8 cellular contexts compared by ENCODE assay signal in the genomic region with DNA sequence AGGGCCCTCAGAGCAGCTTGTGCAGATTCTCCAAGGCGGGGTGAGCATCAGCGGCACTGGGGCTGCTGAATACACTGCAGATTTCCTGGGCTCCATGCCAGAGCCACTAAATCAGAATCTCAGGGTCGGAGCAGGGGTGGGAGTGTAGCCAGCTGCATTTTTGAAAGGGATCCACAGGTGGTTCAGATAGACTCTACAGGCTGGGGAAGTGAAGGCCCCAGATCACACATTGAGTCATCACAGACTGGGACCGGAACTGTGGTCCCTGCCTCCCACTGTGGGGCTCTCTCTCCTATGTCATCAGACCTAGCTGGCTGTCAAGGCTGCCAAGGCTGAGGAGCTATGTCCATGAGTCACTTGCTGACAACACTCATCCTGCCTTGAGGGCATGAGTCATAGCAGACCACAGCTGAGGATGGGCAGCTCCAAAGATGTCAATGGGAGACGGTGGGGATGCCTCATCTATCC.
DNase-seq lines count a peak whose midpoint lies in the region; ATAC-seq and TF ChIP-seq lines count a peak whose summit lies in the region.

No MANE protein-coding gene starts in this region.

- 39 to 47% (median 43%) methylated on average over 5 of the region's 5 CpGs for WGBS in ovary, 3 donors

- H3K27ac Mint-ChIP-seq in endothelial cell (ENCODE audit: unreplicated experiment) = no peak overlapping the region

- TF ChIP-seq EP300 in ovary (IDR thresholded peaks at IDR 0.05) = no peak

- DNase-seq in COLO829 (ENCODE audit: low spot score) (peak; percentile 93), SK-MEL-5 (ENCODE audit: low read depth, low spot score) (peak; percentile 71), breast epithelium (ENCODE audit: low spot score in 2 of 2) (peak; percentile 51 to 65), ovary (peak in 3 of 5 donors; percentile 58 to 69 (median 61)), inferior parietal cortex (ENCODE audit: extremely low spot score) (no peak), endothelial cell (ENCODE audit: low spot score) (no peak)

- TF ChIP-seq POLR2A in breast epithelium (IDR thresholded peaks at IDR 0.05) (no peak), ovary (IDR thresholded peaks at IDR 0.05) (no peak)

- TF ChIP-seq CTCF in breast epithelium (IDR thresholded peaks at IDR 0.05) (no peak), ovary (IDR thresholded peaks at IDR 0.05) (no peak), endothelial cell (IDR thresholded peaks at IDR 0.05; ENCODE audit: unreplicated experiment) (no peak)

- ATAC-seq in GM19397 (IDR thresholded peaks at IDR 0.05; ENCODE audit: unreplicated experiment) (peak; percentile 99), HG03354 (IDR thresholded peaks at IDR 0.05; ENCODE audit: poor library complexity, severe bottlenecking, unreplicated experiment) (peak; percentile 99)

- peaks cover 6% of the 10 kb centered on the region for H3K4me1 Mint-ChIP-seq in endothelial cell (ENCODE audit: unreplicated experiment)

- H3K36me3 ChIP-seq in breast epithelium (no peaks in the 10 kb centered on the region), ovary (no peaks in the 10 kb centered on the region)

- in situ Hi-C loops in SK-MEL-5 (cut with HindIII; ENCODE audit: low pct_unique_long_range_greater_than_20kb, low sequenced_read_pairs) = no loop called here

- no peaks in the 10 kb centered on the region for H3K9me3 ChIP-seq in breast epithelium
- H3K9me3 ChIP-seq in ovary = no peaks in the 10 kb centered on the region

- H3K4me1 ChIP-seq in breast epithelium = no peaks in the 10 kb centered on the region
- H3K4me1 ChIP-seq in ovary (ENCODE audit: insufficient read depth) = no peaks in the 10 kb centered on the region

- no peak overlapping the region for H3K4me3 Mint-ChIP-seq in endothelial cell (ENCODE audit: unreplicated experiment)

- H3K27ac ChIP-seq in breast epithelium = peak overlapping the region in 1 of 2 donors; percentile 32
- no peak overlapping the region for H3K27ac ChIP-seq in ovary

- H3K4me3 ChIP-seq in breast epithelium (no peak overlapping the region), ovary (no peak overlapping the region)

- no peaks in the 10 kb centered on the region for H3K9me3 Mint-ChIP-seq in endothelial cell (ENCODE audit: unreplicated experiment)

- H3K27me3 Mint-ChIP-seq in endothelial cell (ENCODE audit: unreplicated experiment) = peaks cover 2% of the 10 kb centered on the region

- H3K27me3 ChIP-seq in breast epithelium (peaks cover 0 to 3% of the 10 kb centered on the region in 2 donors), ovary (no peaks in the 10 kb centered on the region)

- intact Hi-C loops in breast epithelium (cut with DNase I; ENCODE audit: low total_unique reads) (no loop called here), ovary (cut with DNase I) (no loop called here)

- H3K36me3 Mint-ChIP-seq in endothelial cell (ENCODE audit: low read depth, unreplicated experiment) = no peaks in the 10 kb centered on the region

Comparison
In these comparisons a context has a peak if more than half of its experiments do, and no peak if none do; other contexts are left out.
1. DNase-seq: peak in COLO829 (single experiment), SK-MEL-5 (single experiment), breast epithelium (2 of 2) and ovary (3 of 5); none in inferior parietal cortex (single experiment) and endothelial cell (single experiment).